ENCODE assay signal across 1 cellular context in genomic region chr1:244214009-244214967, GRCh38.
A peak's percentile ranks its signal among the peaks of the same experiment; 100 is the strongest.
TF ChIP-seq lines count a peak whose summit lies in the region.

No MANE protein-coding gene starts in this region.

TF ChIP-seq in HepG2, 621 proteins besides CTCF, POLR2A, EP300 and RAD21 (continued from another document and continues in another):
- TF ChIP-seq ATF6 (CRISPR knock-in tag; conservative IDR thresholded peaks at IDR 0.05) (no peak), FOSL2 (CRISPR knock-in tag; IDR thresholded peaks at IDR 0.05) (peak; percentile 91), SATB2 (CRISPR knock-in tag; IDR thresholded peaks at IDR 0.05) (no peak), ZNF816 (CRISPR knock-in tag; IDR thresholded peaks at IDR 0.05; ENCODE audit: borderline replicate concordance) (no peak), SKI (IDR thresholded peaks at IDR 0.05; ENCODE audit: partially characterized antibody) (no peak), ZNF33A (CRISPR knock-in tag; IDR thresholded peaks at IDR 0.05; ENCODE audit: borderline replicate concordance) (no peak), MEIS2 (CRISPR knock-in tag; IDR thresholded peaks at IDR 0.05) (no peak), ELF3 (CRISPR knock-in tag; IDR thresholded peaks at IDR 0.05) (peak; percentile 64; the same call in 1 of the 2 replicates), CAMTA2 (CRISPR knock-in tag; IDR thresholded peaks at IDR 0.05; ENCODE audit: borderline replicate concordance) (no peak), FOXA3 (CRISPR knock-in tag; IDR thresholded peaks at IDR 0.05) (peak; percentile 47), AKAP8 (CRISPR knock-in tag; IDR thresholded peaks at IDR 0.05) (no peak), RXRB (CRISPR knock-in tag; IDR thresholded peaks at IDR 0.05; ENCODE audit: borderline replicate concordance) (0 out of 2 replicates have a peak, but pooled peaks have one; percentile 28), ZSCAN29 (CRISPR knock-in tag; conservative IDR thresholded peaks at IDR 0.05) (no peak), TRIM24 (CRISPR knock-in tag; IDR thresholded peaks at IDR 0.05) (no peak), ZBTB1 (CRISPR knock-in tag; IDR thresholded peaks at IDR 0.05; ENCODE audit: borderline replicate concordance) (no peak), NBN (conservative IDR thresholded peaks at IDR 0.05) (no peak), JUND (CRISPR knock-in tag; IDR thresholded peaks at IDR 0.05) (peak; percentile 16; the same call in 1 of the 2 replicates), ZNF224 (CRISPR knock-in tag; IDR thresholded peaks at IDR 0.05) (no peak), MED1 (CRISPR knock-in tag; IDR thresholded peaks at IDR 0.05) (no peak), ZBTB46 (CRISPR knock-in tag; IDR thresholded peaks at IDR 0.05; ENCODE audit: borderline replicate concordance) (no peak), SOX5 (CRISPR knock-in tag; IDR thresholded peaks at IDR 0.05; ENCODE audit: borderline replicate concordance) (peak; percentile 41; the same call in 1 of the 2 replicates), HNRNPL (IDR thresholded peaks at IDR 0.05; ENCODE audit: low read depth, low read length) (no peak), ZNF776 (CRISPR knock-in tag; IDR thresholded peaks at IDR 0.05) (no peak), KLF11 (CRISPR knock-in tag; IDR thresholded peaks at IDR 0.05) (no peak), MZF1 (CRISPR knock-in tag; IDR thresholded peaks at IDR 0.05; ENCODE audit: borderline replicate concordance) (no peak), TCF7L2 (IDR thresholded peaks at IDR 0.05; ENCODE audit: low read depth, low read length) (no peak), CHCHD3 (CRISPR knock-in tag; IDR thresholded peaks at IDR 0.05) (no peak), ZNF256 (CRISPR knock-in tag; conservative IDR thresholded peaks at IDR 0.05) (no peak), XBP1 (CRISPR knock-in tag; IDR thresholded peaks at IDR 0.05) (no peak), ZNF333 (CRISPR knock-in tag; IDR thresholded peaks at IDR 0.05; ENCODE audit: borderline replicate concordance) (no peak), THAP8 (CRISPR knock-in tag; IDR thresholded peaks at IDR 0.05; ENCODE audit: borderline replicate concordance) (no peak), ZKSCAN5 (CRISPR knock-in tag; IDR thresholded peaks at IDR 0.05) (no peak), KAT7 (CRISPR knock-in tag; IDR thresholded peaks at IDR 0.05; ENCODE audit: borderline replicate concordance) (no peak), POLR2G (IDR thresholded peaks at IDR 0.05; ENCODE audit: low read depth, low read length) (no peak), POGZ (CRISPR knock-in tag; IDR thresholded peaks at IDR 0.05) (no peak), ZNF441 (CRISPR knock-in tag; IDR thresholded peaks at IDR 0.05; ENCODE audit: borderline replicate concordance) (no peak), IRF1 (CRISPR knock-in tag; IDR thresholded peaks at IDR 0.05; ENCODE audit: low read depth) (no peak), ZNF432 (CRISPR knock-in tag; IDR thresholded peaks at IDR 0.05; ENCODE audit: borderline replicate concordance) (no peak), BCLAF1 (IDR thresholded peaks at IDR 0.05) (no peak), DRAP1 (CRISPR knock-in tag; IDR thresholded peaks at IDR 0.05) (no peak), ZNF7 (CRISPR knock-in tag; IDR thresholded peaks at IDR 0.05) (no peak), ZNF414 (CRISPR knock-in tag; IDR thresholded peaks at IDR 0.05) (no peak), ZNF598 (CRISPR knock-in tag; IDR thresholded peaks at IDR 0.05; ENCODE audit: borderline replicate concordance) (no peak), ZNF460 (CRISPR knock-in tag; IDR thresholded peaks at IDR 0.05; ENCODE audit: borderline replicate concordance) (no peak), ZNF687 (CRISPR knock-in tag; IDR thresholded peaks at IDR 0.05) (peak; percentile 15; the same call in 1 of the 2 replicates), ZNF546 (CRISPR knock-in tag; conservative IDR thresholded peaks at IDR 0.05) (no peak), RARA (CRISPR knock-in tag; IDR thresholded peaks at IDR 0.05) (peak; percentile 73), ZNF317 (CRISPR knock-in tag; IDR thresholded peaks at IDR 0.05) (no peak), HINFP (CRISPR knock-in tag; IDR thresholded peaks at IDR 0.05; ENCODE audit: low read depth) (no peak), ZNF275 (CRISPR knock-in tag; IDR thresholded peaks at IDR 0.05; ENCODE audit: borderline replicate concordance) (no peak), XRCC5 (optimal IDR thresholded peaks at IDR 0.05; ENCODE audit: low read length) (no peak), NFKBIZ (CRISPR knock-in tag; IDR thresholded peaks at IDR 0.05) (no peak), ZKSCAN8 (CRISPR knock-in tag; IDR thresholded peaks at IDR 0.05; ENCODE audit: borderline replicate concordance) (0 out of 2 replicates have a peak, but pooled peaks have one; percentile 37), ZC3H4 (CRISPR knock-in tag; IDR thresholded peaks at IDR 0.05; ENCODE audit: borderline replicate concordance) (no peak), ZFP36L1 (CRISPR knock-in tag; IDR thresholded peaks at IDR 0.05) (no peak), RFXAP (CRISPR knock-in tag; IDR thresholded peaks at IDR 0.05; ENCODE audit: borderline replicate concordance) (no peak), U2AF2 (IDR thresholded peaks at IDR 0.05; ENCODE audit: low read depth, low read length) (no peak), ZNF343 (CRISPR knock-in tag; IDR thresholded peaks at IDR 0.05) (no peak), ZNF160 (CRISPR knock-in tag; IDR thresholded peaks at IDR 0.05) (no peak), HMG20A (CRISPR knock-in tag; IDR thresholded peaks at IDR 0.05; ENCODE audit: borderline replicate concordance) (no peak), PLRG1 (conservative IDR thresholded peaks at IDR 0.05) (no peak), ZFP62 (CRISPR knock-in tag; IDR thresholded peaks at IDR 0.05) (no peak), NFATC3 (CRISPR knock-in tag; IDR thresholded peaks at IDR 0.05) (no peak)
